8 cellular contexts compared by ENCODE assay signal in the genomic region with DNA sequence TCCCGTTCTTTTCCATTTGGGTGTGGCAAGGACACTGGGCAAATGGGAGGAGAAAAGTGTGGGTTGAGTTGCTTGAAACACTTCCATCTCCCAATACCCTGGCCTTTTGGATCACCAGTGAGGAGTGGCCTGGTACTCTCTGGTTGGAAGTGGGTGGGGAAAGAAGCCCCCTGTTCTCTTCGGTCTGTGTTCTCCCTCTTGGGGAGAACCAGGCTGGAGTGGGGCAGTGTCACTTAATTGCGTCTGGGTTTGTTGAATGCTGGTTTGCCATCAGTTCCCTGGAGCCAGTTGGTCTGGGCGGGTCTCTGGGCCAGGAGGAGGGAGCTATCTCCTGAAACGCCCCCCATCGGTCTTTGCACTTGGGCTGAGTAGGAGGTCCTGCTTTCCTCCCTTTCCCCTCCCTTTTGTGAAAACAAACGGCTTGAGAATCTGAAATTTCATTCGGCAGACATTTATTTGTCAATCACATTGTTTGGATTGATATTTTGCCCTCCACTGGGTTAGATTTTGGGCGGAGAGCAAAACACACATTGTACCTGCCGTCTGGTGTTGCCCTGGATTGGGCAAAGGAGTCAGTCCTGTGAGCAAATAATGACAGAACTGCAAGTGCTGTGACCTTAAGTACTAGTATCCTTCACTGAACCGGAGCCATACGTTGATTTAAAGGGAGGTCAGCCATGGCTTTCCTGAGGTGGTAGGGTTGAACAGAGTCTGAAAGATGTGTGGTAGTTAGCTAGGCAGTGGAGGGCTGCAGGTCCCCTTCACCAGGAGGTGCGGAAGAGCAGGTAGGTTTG. TPM values are rescaled to one million over a fixed set of nuclear protein-coding genes. Genes with fewer than 3 reads are reported as not detected.
DNase-seq lines count a peak whose midpoint lies in the region; ATAC-seq and TF ChIP-seq lines count a peak whose summit lies in the region.

No MANE protein-coding gene starts in this region.

- H3K4me3 ChIP-seq in smooth muscle cell: peak overlapping the region; percentile 98

- no peak for ATAC-seq in HG03432 (IDR thresholded peaks at IDR 0.05; ENCODE audit: unreplicated experiment)

- peaks cover 38% of the 10 kb centered on the region for H3K4me1 Mint-ChIP-seq in glutamatergic neuron (ENCODE audit: low read depth, unreplicated experiment)

- no peaks in the 10 kb centered on the region for H3K27me3 ChIP-seq in smooth muscle cell (ENCODE audit: low read depth)

- peaks cover 12% of the 10 kb centered on the region for H3K4me1 ChIP-seq in smooth muscle cell (ENCODE audit: low read depth)

- no peaks in the 10 kb centered on the region for H3K36me3 Mint-ChIP-seq in glutamatergic neuron (ENCODE audit: unreplicated experiment)

- H3F3A ChIP-seq in smooth muscle cell (ENCODE audit: low read depth): no peaks in the 10 kb centered on the region

- TF ChIP-seq CTCF in glutamatergic neuron (IDR thresholded peaks at IDR 0.05; ENCODE audit: partially characterized antibody, unreplicated experiment) (no peak), smooth muscle cell (IDR thresholded peaks at IDR 0.05; ENCODE audit: borderline replicate concordance, insufficient read depth, poor library complexity, severe bottlenecking) (no peak)

- H3K9me3 Mint-ChIP-seq in glutamatergic neuron (ENCODE audit: unreplicated experiment): peaks cover 15% of the 10 kb centered on the region

- WGBS in smooth muscle cell (ENCODE audit: low lambda C conversion rate): 21% methylated on average over 13 of the region's 13 CpGs

- H2AFZ ChIP-seq in smooth muscle cell (ENCODE audit: low read depth): peak overlapping the region; percentile 51

- H3K27ac Mint-ChIP-seq in glutamatergic neuron (ENCODE audit: unreplicated experiment): peak overlapping the region; percentile 68

- peak overlapping the region; percentile 93 for H3K9ac ChIP-seq in smooth muscle cell (ENCODE audit: low read depth)

- peaks cover 13% of the 10 kb centered on the region for H3K27me3 Mint-ChIP-seq in glutamatergic neuron (ENCODE audit: unreplicated experiment)

- DNase-seq in NCI-H524 (lab: John Stamatoyannopoulos, UW) (peak; percentile 73 to 83), NCI-H524 treated with DMSO at 0.1 percent for 48 hours (lab: John Stamatoyannopoulos, UW) (no peak), SW480 (ENCODE audit: low spot score) (peak; percentile 27), glutamatergic neuron (peak; percentile 64), smooth muscle cell (lab: John Stamatoyannopoulos, UW; ENCODE audit: unreplicated experiment) (no peak), anterior cingulate cortex (lab: John Stamatoyannopoulos, UW) (no peak), RPMI8226 (no peak)

- peak overlapping the region; percentile 94 for H3K4me2 ChIP-seq in smooth muscle cell

- H4K20me1 ChIP-seq in smooth muscle cell (ENCODE audit: low read depth): peaks cover 58% of the 10 kb centered on the region

- no peaks in the 10 kb centered on the region for H3K36me3 ChIP-seq in smooth muscle cell (ENCODE audit: low read depth)

- no peaks in the 10 kb centered on the region for H3K9me3 ChIP-seq in smooth muscle cell (replicated peaks; ENCODE audit: low read depth)

- no peak overlapping the region for H3K27ac ChIP-seq in smooth muscle cell (ENCODE audit: low read depth)

- H3K79me2 ChIP-seq in smooth muscle cell (ENCODE audit: low read depth): peaks cover 66% of the 10 kb centered on the region

- H3K4me3 Mint-ChIP-seq in glutamatergic neuron (ENCODE audit: unreplicated experiment): peak overlapping the region; percentile 86

RNA-seq across cellular contexts. Expression of a gene that starts 1.6 kb away (rescaled TPM):
- 49.4 TPM for total RNA-seq in glutamatergic neuron (ENCODE audit: unreplicated experiment)
- total RNA-seq in smooth muscle cell: 65.4 and 85.7 TPM in 2 replicates
- polyA plus RNA-seq in smooth muscle cell: 96.9 and 102 TPM in 2 replicates

RNA-seq across cellular contexts. Expression of a gene that starts 40.9 kb away (rescaled TPM):
- 61.1 TPM for total RNA-seq in glutamatergic neuron (ENCODE audit: unreplicated experiment)
- 3.0 TPM in 1 of 2 replicates, not detected in the other for total RNA-seq in smooth muscle cell
- 0.92 TPM in 1 of 2 replicates, not detected in the other for polyA plus RNA-seq in smooth muscle cell

Comparison
In these comparisons a context has a peak if more than half of its experiments do, and no peak if none do; other contexts are left out.
1. DNase-seq: peak in NCI-H524 (2 of 2), SW480 (single experiment) and glutamatergic neuron (single experiment); none in NCI-H524 treated with DMSO at 0.1 percent for 48 hours (single experiment), smooth muscle cell (single experiment), anterior cingulate cortex (0 of 58) and RPMI8226 (single experiment).
2. RNA of a gene that starts 40.9 kb away (total RNA-seq): 61.1 TPM in glutamatergic neuron (single experiment); 3.0 TPM in smooth muscle cell; every median in the first group is over 10 times any median in the second.